In genomic region chr10:112546474-112546873, GRCh38 we compare ENCODE assay signal across 22 cellular contexts.
DNase-seq lines count a peak whose midpoint lies in the region; ATAC-seq and TF ChIP-seq lines count a peak whose summit lies in the region.
"Had no signal": no experiment of that assay in that cellular context is flagged by ENCODE, and none has a peak within 500 bp of the region (broad histone marks: within the 10 kb centered on the region; RNA-seq: fewer than 3 reads in every experiment).

No MANE protein-coding gene starts in this region.

- H3K27me3 ChIP-seq in Karpas-422 (ENCODE audit: low read length) = no peaks in the 10 kb centered on the region
- H3K27me3 ChIP-seq: hepatocyte, ovary, uterus had no signal

- no peak overlapping the region for H3K9ac ChIP-seq in Karpas-422 (ENCODE audit: low read length)

- ATAC-seq in GM21367 (IDR thresholded peaks at IDR 0.05; ENCODE audit: unreplicated experiment) (peak; percentile 45), naive B cell (ENCODE audit: low read depth in 2 of 2) (no peak), GM21528 (IDR thresholded peaks at IDR 0.05; ENCODE audit: low FRiP score, unreplicated experiment) (no peak)
- ATAC-seq: Right ventricle myocardium inferior had no signal

- no peaks in the 10 kb centered on the region for H3K9me2 ChIP-seq in Karpas-422 (replicated peaks; ENCODE audit: insufficient read depth, low read length)

- H4K20me1 ChIP-seq in Karpas-422 (ENCODE audit: insufficient read depth, low read depth, low read length) = no peaks in the 10 kb centered on the region

- no peak overlapping the region for H2AFZ ChIP-seq in Karpas-422 (ENCODE audit: low read length)
- H2AFZ ChIP-seq: hepatocyte had no signal

- peaks cover 16 to 41% (median 38%) of the 10 kb centered on the region in 3 donors for H3K4me1 Mint-ChIP-seq in naive B cell
- H3K4me1 Mint-ChIP-seq: activated naive CD4-positive, alpha-beta T cell treated with anti-CD3 and anti-CD28 coated beads, Interleukin-2, amount 50 U/mL, for 24 hours had no signal

- peak overlapping the region in 7 of 8 donors; percentile 17 to 72 (median 47) for H3K4me3 Mint-ChIP-seq in naive B cell
- H3K4me3 Mint-ChIP-seq: activated CD4-positive, alpha-beta memory T cell treated with anti-CD3 and anti-CD28 coated beads for 36 hours; activated naive CD4-positive, alpha-beta T cell treated with anti-CD3 and anti-CD28 coated beads, Interleukin-2, amount 50 U/mL, for 24 hours; activated T-cell treated with anti-CD3 and anti-CD28 coated beads, Interleukin-2, amount 50 U/mL, for 24 hours; T-helper 1 cell treated with Interleukin-12 subunit alpha and Interleukin-12 subunit beta and Interleukin-4 antibody, amounts not matched to agents 30 μg/mL and 1 μg/mL, for 36 hours had no signal

- peaks cover 6% of the 10 kb centered on the region; the same call in 1 of the 2 replicates for H3K79me2 ChIP-seq in Karpas-422 (ENCODE audit: low read length)
- H3K79me2 ChIP-seq: hepatocyte had no signal

- no peak for TF ChIP-seq CTCF in GM13977 (IDR thresholded peaks at IDR 0.05; ENCODE audit: extremely low read depth, insufficient read depth, missing control alignments)

- H3K4me1 ChIP-seq in Karpas-422 (ENCODE audit: low read length) = peaks cover 10% of the 10 kb centered on the region
- H3K4me1 ChIP-seq: uterus had no signal

- in situ Hi-C loops in GM13977 (cut with MboI; ENCODE audit: low pct_unique_long_range_greater_than_20kb, low sequenced_read_pairs, unreplicated experiment) = no loop called here

- H3K27ac ChIP-seq in Karpas-422 (ENCODE audit: low read length) = no peak overlapping the region
- H3K27ac ChIP-seq: hepatocyte, HL-60, ovary, uterus had no signal

- peak; percentile 17 for DNase-seq in GM13977 (ENCODE audit: low spot score)
- DNase-seq in Karpas-422 = no peak
- no peak for DNase-seq in naive B cell
- DNase-seq in SHP77 (lab: John Stamatoyannopoulos, UW) = no peak
- DNase-seq in effector CD4-positive, alpha-beta T cell = no peak
- DNase-seq in DMS 273 treated with DMSO at 0.1 percent for 48 hours (lab: John Stamatoyannopoulos, UW) = no peak
- DNase-seq: activated CD4-positive, alpha-beta memory T cell treated with anti-CD3 and anti-CD28 coated beads for 36 hours; activated T-cell treated with anti-CD3 and anti-CD28 coated beads, Interleukin-2, amount 50 U/mL, for 24 hours; COR-L47; EL; NCI-H2029 treated with DMSO at 0.1 percent for 48 hours; NCI-H446; ovary; uterus had no signal

- no peak overlapping the region for H3K4me3 ChIP-seq in Karpas-422 (ENCODE audit: low read length)
- H3K4me3 ChIP-seq: hepatocyte, ovary, uterus had no signal

- no peaks in the 10 kb centered on the region for H3K9me3 ChIP-seq in Karpas-422 (ENCODE audit: low read length)
- H3K9me3 ChIP-seq: ovary, uterus had no signal

- H3K4me2 ChIP-seq in Karpas-422 (ENCODE audit: low read depth, low read length, poor library complexity, severe bottlenecking) = peak overlapping the region; percentile 35
- H3K4me2 ChIP-seq: hepatocyte had no signal

- H3K36me3 Mint-ChIP-seq in naive B cell = peaks cover 10 to 22% of the 10 kb centered on the region in 2 donors

- H3K36me3 ChIP-seq in Karpas-422 (ENCODE audit: insufficient read depth, low read length) = no peaks in the 10 kb centered on the region
- H3K36me3 ChIP-seq: ovary, uterus had no signal

- peak overlapping the region in 2 of 6 donors; percentile 49 to 61 for H3K27ac Mint-ChIP-seq in naive B cell
- H3K27ac Mint-ChIP-seq: activated CD4-positive, alpha-beta memory T cell treated with anti-CD3 and anti-CD28 coated beads for 36 hours; activated naive CD4-positive, alpha-beta T cell treated with anti-CD3 and anti-CD28 coated beads, Interleukin-2, amount 50 U/mL, for 24 hours; activated T-cell treated with anti-CD3 and anti-CD28 coated beads, Interleukin-2, amount 50 U/mL, for 24 hours; IgD-negative memory B cell; T-helper 1 cell treated with Interleukin-12 subunit alpha and Interleukin-12 subunit beta and Interleukin-4 antibody, amounts not matched to agents 30 μg/mL and 1 μg/mL, for 36 hours had no signal

- H3K9me3 Mint-ChIP-seq in naive B cell = peaks cover 0 to 14% (median 7%) of the 10 kb centered on the region in 7 donors
- H3K9me3 Mint-ChIP-seq: activated naive CD4-positive, alpha-beta T cell treated with anti-CD3 and anti-CD28 coated beads, Interleukin-2, amount 50 U/mL, for 24 hours had no signal

- H3K27me3 Mint-ChIP-seq in naive B cell = no peaks in the 10 kb centered on the region
- H3K27me3 Mint-ChIP-seq: activated CD4-positive, alpha-beta memory T cell treated with anti-CD3 and anti-CD28 coated beads for 36 hours; activated naive CD4-positive, alpha-beta T cell treated with anti-CD3 and anti-CD28 coated beads, Interleukin-2, amount 50 U/mL, for 24 hours; activated T-cell treated with anti-CD3 and anti-CD28 coated beads, Interleukin-2, amount 50 U/mL, for 24 hours; IgD-negative memory B cell had no signal
